ENCODE assay signal across 10 cellular contexts in genomic region chr1:8217011-8217711, GRCh38.
DNase-seq lines count a peak whose midpoint lies in the region; ATAC-seq, FAIRE-seq and TF ChIP-seq lines count a peak whose summit lies in the region.
"Had no signal": no experiment of that assay in that cellular context is flagged by ENCODE, and none has a peak within 500 bp of the region (broad histone marks: within the 10 kb centered on the region; RNA-seq: fewer than 3 reads in every experiment).

No MANE protein-coding gene starts in this region.

- no peaks in the 10 kb centered on the region for H3K9me1 ChIP-seq in keratinocyte (ENCODE audit: control insufficient read depth, extremely low read depth, insufficient read depth, low read length)

- H3K4me3 ChIP-seq in HUES64 (ENCODE audit: low read length): peak overlapping the region; percentile 44
- peak overlapping the region; percentile 28 for H3K4me3 ChIP-seq in astrocyte (ENCODE audit: insufficient read depth, low read depth, low read length)
- peak overlapping the region in 1 of 3 experiments; percentile 13 for H3K4me3 ChIP-seq in keratinocyte (ENCODE audit: control insufficient read depth in 2 of 3, extremely low read depth in 1 of 3, insufficient read depth in 2 of 3, low read depth in 1 of 3, low read length in 3 of 3)

- peak overlapping the region; percentile 79 for H3K4me2 ChIP-seq in astrocyte (ENCODE audit: low read length)
- H3K4me2 ChIP-seq in keratinocyte (ENCODE audit: control insufficient read depth, extremely low read depth, insufficient read depth, low read depth, low read length): peak overlapping the region; percentile 47

- H4K20me1 ChIP-seq in astrocyte (ENCODE audit: insufficient read depth, low read length) (no peaks in the 10 kb centered on the region), keratinocyte (ENCODE audit: control insufficient read depth, extremely low read depth, insufficient read depth, low read length) (no peaks in the 10 kb centered on the region)

- dilution Hi-C loops in keratinocyte (cut with MboI; ENCODE audit: extremely low pct_ligation_motif_present, low sequenced_read_pairs): no loop called here

- H2AFZ ChIP-seq in astrocyte (ENCODE audit: low read depth, low read length): peak overlapping the region; percentile 78
- H2AFZ ChIP-seq in keratinocyte (ENCODE audit: control insufficient read depth, low read length): peak overlapping the region; percentile 72

- H3K36me3 ChIP-seq in HUES64 (ENCODE audit: insufficient read depth, low read length) (no peaks in the 10 kb centered on the region), astrocyte (ENCODE audit: insufficient read depth, low read length) (no peaks in the 10 kb centered on the region), keratinocyte (ENCODE audit: control insufficient read depth in 2 of 2, extremely low read depth in 1 of 2, insufficient read depth in 2 of 2, low read length in 2 of 2) (no peaks in the 10 kb centered on the region)

- H3K4me3 Mint-ChIP-seq in astrocyte (ENCODE audit: unreplicated experiment): peak overlapping the region; percentile 60
- H3K4me3 Mint-ChIP-seq in stimulated activated naive B cell treated with anti-CD40 and anti-IgM and Interleukin-4, amounts not matched to agents 10 μg/mL and 1 μg/mL and 100 μg/mL, for 72 hours: peak overlapping the region; percentile 68 to 70
- H3K4me3 Mint-ChIP-seq: IgD-negative memory B cell had no signal

- FAIRE-seq in astrocyte (lab: Jason Lieb, UNC) (no peak), keratinocyte (lab: Jason Lieb, UNC) (no peak)

- H3K9me3 Mint-ChIP-seq in astrocyte (ENCODE audit: unreplicated experiment): no peaks in the 10 kb centered on the region
- H3K9me3 Mint-ChIP-seq in stimulated activated naive B cell treated with anti-CD40 and anti-IgM and Interleukin-4, amounts not matched to agents 10 μg/mL and 1 μg/mL and 100 μg/mL, for 72 hours: no peaks in the 10 kb centered on the region

- WGBS in HUES64: 4% methylated on average over 70 of the region's 70 CpGs

- H3K4me1 ChIP-seq in HUES64 (ENCODE audit: insufficient read depth, low read length): peaks cover 7% of the 10 kb centered on the region
- H3K4me1 ChIP-seq in astrocyte (ENCODE audit: insufficient read depth, low read length): peaks cover 23% of the 10 kb centered on the region
- peaks cover 21% of the 10 kb centered on the region for H3K4me1 ChIP-seq in keratinocyte (ENCODE audit: control insufficient read depth, extremely low read depth, insufficient read depth, low read length)

- peak overlapping the region; percentile 64 for H3K27ac Mint-ChIP-seq in astrocyte (ENCODE audit: unreplicated experiment)
- no peak overlapping the region for H3K27ac Mint-ChIP-seq in stimulated activated naive B cell treated with anti-CD40 and anti-IgM and Interleukin-4, amounts not matched to agents 10 μg/mL and 1 μg/mL and 100 μg/mL, for 72 hours
- H3K27ac Mint-ChIP-seq: IgD-negative memory B cell had no signal

- no peaks in the 10 kb centered on the region for H3K79me2 ChIP-seq in astrocyte (ENCODE audit: insufficient read depth, low read length)
- H3K79me2 ChIP-seq in keratinocyte (ENCODE audit: control insufficient read depth, insufficient read depth, low read length): no peaks in the 10 kb centered on the region

- DNase-seq in astrocyte (ENCODE audit: low read depth) (no peak), keratinocyte (ENCODE audit: low read depth, low spot score) (no peak), AG08395 (ENCODE audit: low spot score) (no peak), NOMO-1 treated with dmso at 0.1 percent for 144 hours (lab: John Stamatoyannopoulos, UW; ENCODE audit: unreplicated experiment) (no peak)
- no peak for DNase-seq in stimulated activated naive B cell treated with anti-CD40 and anti-IgM and Interleukin-4, amounts not matched to agents 10 μg/mL and 1 μg/mL and 100 μg/mL, for 72 hours

- H3K9me3 ChIP-seq in HUES64 (ENCODE audit: insufficient read depth, low read depth, low read length) (no peaks in the 10 kb centered on the region), astrocyte (ENCODE audit: insufficient read depth, low read depth, low read length) (no peaks in the 10 kb centered on the region), keratinocyte (ENCODE audit: control insufficient read depth, low read depth, low read length) (no peaks in the 10 kb centered on the region)

- peaks cover 43% of the 10 kb centered on the region for H3K4me1 Mint-ChIP-seq in astrocyte (ENCODE audit: low read depth, unreplicated experiment)
- H3K4me1 Mint-ChIP-seq in stimulated activated naive B cell treated with anti-CD40 and anti-IgM and Interleukin-4, amounts not matched to agents 10 μg/mL and 1 μg/mL and 100 μg/mL, for 72 hours: peaks cover 5 to 9% of the 10 kb centered on the region in 2 donors

- H3K27me3 Mint-ChIP-seq in astrocyte (ENCODE audit: low read depth, unreplicated experiment): no peaks in the 10 kb centered on the region
- H3K27me3 Mint-ChIP-seq in stimulated activated naive B cell treated with anti-CD40 and anti-IgM and Interleukin-4, amounts not matched to agents 10 μg/mL and 1 μg/mL and 100 μg/mL, for 72 hours: peaks cover 59 to 87% of the 10 kb centered on the region in 2 donors

- H3K36me3 Mint-ChIP-seq in astrocyte (ENCODE audit: low read depth, unreplicated experiment): peaks cover 1% of the 10 kb centered on the region
- no peaks in the 10 kb centered on the region for H3K36me3 Mint-ChIP-seq in stimulated activated naive B cell treated with anti-CD40 and anti-IgM and Interleukin-4, amounts not matched to agents 10 μg/mL and 1 μg/mL and 100 μg/mL, for 72 hours
- H3K36me3 Mint-ChIP-seq: IgD-negative memory B cell had no signal

- peak overlapping the region; percentile 37 for H3K9ac ChIP-seq in HUES64 (ENCODE audit: low read depth, low read length)
- peak overlapping the region; percentile 61 for H3K9ac ChIP-seq in astrocyte (ENCODE audit: low read length)
- H3K9ac ChIP-seq in keratinocyte (ENCODE audit: control insufficient read depth, extremely low read depth, insufficient read depth, low read length): peak overlapping the region; percentile 25

- no peak overlapping the region for H3K27ac ChIP-seq in HUES64 (ENCODE audit: low read depth, low read length)
- H3K27ac ChIP-seq in astrocyte (ENCODE audit: low read depth, low read length): peak overlapping the region; percentile 3
- H3K27ac ChIP-seq in keratinocyte (ENCODE audit: control insufficient read depth, insufficient read depth, low read length): no peak overlapping the region
- H3K27ac ChIP-seq: epithelial cell of prostate had no signal

- ATAC-seq in stimulated activated naive B cell treated with anti-CD40 and anti-IgM and Interleukin-4, amounts not matched to agents 10 μg/mL and 1 μg/mL and 100 μg/mL, for 72 hours (replicated peaks): peak; percentile 36 to 39
- ATAC-seq in GM19324 (IDR thresholded peaks at IDR 0.05; ENCODE audit: low FRiP score, unreplicated experiment): no peak
- no peak for ATAC-seq in HG03159 (IDR thresholded peaks at IDR 0.05; ENCODE audit: unreplicated experiment)

- TF ChIP-seq CTCF in astrocyte (IDR thresholded peaks at IDR 0.05; ENCODE audit: insufficient read depth, low read depth, low read length) (no peak), keratinocyte (optimal IDR thresholded peaks at IDR 0.05 in 1 of 3, IDR thresholded peaks at IDR 0.05 in 1 of 3, conservative IDR thresholded peaks at IDR 0.05 in 1 of 3; ENCODE audit: extremely low read depth in 1 of 3, insufficient read depth in 2 of 3, low read length in 3 of 3) (no peak)

- H3K27me3 ChIP-seq in HUES64 (ENCODE audit: insufficient read depth, low read length) (peaks cover 12% of the 10 kb centered on the region), astrocyte (ENCODE audit: insufficient read depth, low read length) (no peaks in the 10 kb centered on the region), keratinocyte (ENCODE audit: control insufficient read depth, extremely low read depth, insufficient read depth, low read length) (no peaks in the 10 kb centered on the region)

Comparison
In these comparisons a context has a peak if more than half of its experiments do, and no peak if none do; other contexts are left out.
1. ATAC-seq: peak in stimulated activated naive B cell treated with anti-CD40 and anti-IgM and Interleukin-4, amounts not matched to agents 10 μg/mL and 1 μg/mL and 100 μg/mL, for 72 hours (2 of 2); none in GM19324 (single experiment) and HG03159 (single experiment).
2. Peak in every context shown above with its lines, with median percentiles within 50 percentile points of each other: H3K9ac ChIP-seq.